8 cellular contexts compared by ENCODE assay signal in genomic region chr5:114360816-114361723, GRCh38. TPM values are rescaled to one million over a fixed set of nuclear protein-coding genes. Genes with fewer than 3 reads are reported as not detected.
DNase-seq lines count a peak whose midpoint lies in the region; ATAC-seq and TF ChIP-seq lines count a peak whose summit lies in the region.

No MANE protein-coding gene starts in this region.

- in situ Hi-C loops in gastrocnemius medialis (cut with MboI; ENCODE audit: low sequenced_read_pairs in 4 of 4): no loop called here

- intact Hi-C loops in Right ventricle myocardium inferior (cut with DNase I): loop anchor here (10.0 kb wide), 1 partner anchor 84 kb away; no protein-coding TSS in a partner anchor
- intact Hi-C loops in cardiac septum (cut with DNase I): loop anchor here (5.0 kb wide), 1 partner anchor 86 kb away; no protein-coding TSS in a partner anchor
- intact Hi-C loops in activated CD8-positive, alpha-beta T cell treated with anti-CD3 and anti-CD28 coated beads for 36 hours (cut with micrococcal nuclease): no loop called here
- intact Hi-C loops in gastrocnemius medialis (cut with DNase I; ENCODE audit: low total_unique reads): no loop called here
- intact Hi-C loops in CD4-positive, alpha-beta T cell (cut with DNase I, micrococcal nuclease): no loop called here

- peaks cover 2% of the 10 kb centered on the region for H3K36me3 Mint-ChIP-seq in activated CD8-positive, alpha-beta T cell treated with anti-CD3 and anti-CD28 coated beads for 36 hours (ENCODE audit: low read depth)
- H3K36me3 Mint-ChIP-seq in CD4-positive, alpha-beta T cell (ENCODE audit: low read depth): no peaks in the 10 kb centered on the region

- H3K27me3 Mint-ChIP-seq in activated CD8-positive, alpha-beta T cell treated with anti-CD3 and anti-CD28 coated beads for 36 hours: peaks cover 48% of the 10 kb centered on the region
- peaks cover 63% of the 10 kb centered on the region for H3K27me3 Mint-ChIP-seq in CD4-positive, alpha-beta T cell

- TF ChIP-seq CTCF in activated CD8-positive, alpha-beta T cell treated with anti-CD3 and anti-CD28 coated beads for 36 hours (IDR thresholded peaks at IDR 0.05): no peak
- peak in 1 of 5 experiments; percentile 26 for TF ChIP-seq CTCF in gastrocnemius medialis (IDR thresholded peaks at IDR 0.05 in 4 of 5, conservative IDR thresholded peaks at IDR 0.05 in 1 of 5)
- TF ChIP-seq CTCF in CD4-positive, alpha-beta T cell (IDR thresholded peaks at IDR 0.05): no peak

- TF ChIP-seq POLR2A in gastrocnemius medialis (IDR thresholded peaks at IDR 0.05): no peak

- H3K4me1 ChIP-seq in gastrocnemius medialis: peaks cover 9 to 30% of the 10 kb centered on the region in 2 donors

- no peak overlapping the region for H3K27ac Mint-ChIP-seq in activated CD8-positive, alpha-beta T cell treated with anti-CD3 and anti-CD28 coated beads for 36 hours
- no peak overlapping the region for H3K27ac Mint-ChIP-seq in CD4-positive, alpha-beta T cell

- H3K27me3 ChIP-seq in gastrocnemius medialis: peaks cover 0 to 29% (median 0%) of the 10 kb centered on the region in 3 donors
- H3K27me3 ChIP-seq in CD4-positive, alpha-beta T cell (ENCODE audit: control insufficient read depth, insufficient read depth, low read length): peaks cover 45% of the 10 kb centered on the region

- peak overlapping the region in 2 of 4 donors; percentile 40 to 51 for H3K27ac ChIP-seq in gastrocnemius medialis
- H3K27ac ChIP-seq in CD4-positive, alpha-beta T cell (ENCODE audit: low read depth, low read length): no peak overlapping the region

- H3K4me3 Mint-ChIP-seq in activated CD8-positive, alpha-beta T cell treated with anti-CD3 and anti-CD28 coated beads for 36 hours: no peak overlapping the region
- H3K4me3 Mint-ChIP-seq in CD4-positive, alpha-beta T cell: no peak overlapping the region

- no peaks in the 10 kb centered on the region for H3K9me3 ChIP-seq in gastrocnemius medialis
- H3K9me3 ChIP-seq in CD4-positive, alpha-beta T cell (ENCODE audit: control insufficient read depth, low read length): no peaks in the 10 kb centered on the region

- peaks cover 3% of the 10 kb centered on the region for H3K4me1 Mint-ChIP-seq in activated CD8-positive, alpha-beta T cell treated with anti-CD3 and anti-CD28 coated beads for 36 hours (ENCODE audit: low read depth)
- no peaks in the 10 kb centered on the region for H3K4me1 Mint-ChIP-seq in CD4-positive, alpha-beta T cell (ENCODE audit: low read depth)

- CTCF ChIA-PET in activated CD8-positive, alpha-beta T cell treated with anti-CD3 and anti-CD28 coated beads for 36 hours (lab: Charles Lee): no interaction called here
- CTCF ChIA-PET in CD4-positive, alpha-beta T cell (lab: Charles Lee): no interaction called here

- ATAC-seq in Right ventricle myocardium inferior (peak; percentile 47), HG03520 (IDR thresholded peaks at IDR 0.05; ENCODE audit: unreplicated experiment) (peak; percentile 29), gastrocnemius medialis (peak; percentile 25 to 29), HG02870 (IDR thresholded peaks at IDR 0.05; ENCODE audit: unreplicated experiment) (no peak)
- peak; percentile 27 for ATAC-seq in activated CD8-positive, alpha-beta T cell treated with anti-CD3 and anti-CD28 coated beads for 36 hours
- ATAC-seq in CD4-positive, alpha-beta T cell (ENCODE audit: poor library complexity): no peak

- H3K36me3 ChIP-seq in gastrocnemius medialis: no peaks in the 10 kb centered on the region

- POLR2A ChIA-PET in activated CD8-positive, alpha-beta T cell treated with anti-CD3 and anti-CD28 coated beads for 36 hours (lab: Charles Lee): no interaction called here
- POLR2A ChIA-PET in CD4-positive, alpha-beta T cell (lab: Charles Lee): no interaction called here

- peak overlapping the region; percentile 56 to 79 (median 74) for H3K4me3 ChIP-seq in gastrocnemius medialis

- peaks cover 3% of the 10 kb centered on the region for H3K9me3 Mint-ChIP-seq in activated CD8-positive, alpha-beta T cell treated with anti-CD3 and anti-CD28 coated beads for 36 hours
- H3K9me3 Mint-ChIP-seq in CD4-positive, alpha-beta T cell: peaks cover 3% of the 10 kb centered on the region

- peak; percentile 64 for DNase-seq in Right ventricle myocardium inferior (ENCODE audit: missing footprints)
- no peak for DNase-seq in cardiac septum (ENCODE audit: low spot score)
- DNase-seq in activated CD8-positive, alpha-beta T cell treated with anti-CD3 and anti-CD28 coated beads for 36 hours: peak; percentile 37
- peak; percentile 33 to 40 for DNase-seq in hippocampal formation (lab: John Stamatoyannopoulos, UW)
- no peak for DNase-seq in gastrocnemius medialis
- no peak for DNase-seq in CD4-positive, alpha-beta T cell

RNA-seq across cellular contexts. Expression of gene KCNN2, which starts 0.8 kb away (rescaled TPM):
- 9.3 TPM for total RNA-seq in Right ventricle myocardium inferior
- total RNA-seq in cardiac septum: 2.6 TPM
- not detected for total RNA-seq in activated CD8-positive, alpha-beta T cell treated with anti-CD3 and anti-CD28 coated beads for 36 hours
- total RNA-seq in gastrocnemius medialis: under 1 TPM in 3 of 4 donors, not detected in 1; 0.16 to 0.93 (median 0.25) TPM
- total RNA-seq in CD4-positive, alpha-beta T cell: not detected

Comparison
In these comparisons a context has a peak if more than half of its experiments do, and no peak if none do; other contexts are left out.
1. DNase-seq: peak in Right ventricle myocardium inferior (single experiment), activated CD8-positive, alpha-beta T cell treated with anti-CD3 and anti-CD28 coated beads for 36 hours (single experiment) and hippocampal formation (2 of 2); none in cardiac septum (single experiment), gastrocnemius medialis (0 of 2) and CD4-positive, alpha-beta T cell (0 of 10).
2. ATAC-seq: peak in Right ventricle myocardium inferior (single experiment), HG03520 (single experiment), activated CD8-positive, alpha-beta T cell treated with anti-CD3 and anti-CD28 coated beads for 36 hours (single experiment) and gastrocnemius medialis (2 of 2); none in HG02870 (single experiment) and CD4-positive, alpha-beta T cell (single experiment).
3. intact Hi-C loops: an anchor here in Right ventricle myocardium inferior (10.0 kb wide) and cardiac septum (5.0 kb wide); none called in activated CD8-positive, alpha-beta T cell treated with anti-CD3 and anti-CD28 coated beads for 36 hours, gastrocnemius medialis and CD4-positive, alpha-beta T cell.